16 cellular contexts compared by ENCODE assay signal in the genomic region with DNA sequence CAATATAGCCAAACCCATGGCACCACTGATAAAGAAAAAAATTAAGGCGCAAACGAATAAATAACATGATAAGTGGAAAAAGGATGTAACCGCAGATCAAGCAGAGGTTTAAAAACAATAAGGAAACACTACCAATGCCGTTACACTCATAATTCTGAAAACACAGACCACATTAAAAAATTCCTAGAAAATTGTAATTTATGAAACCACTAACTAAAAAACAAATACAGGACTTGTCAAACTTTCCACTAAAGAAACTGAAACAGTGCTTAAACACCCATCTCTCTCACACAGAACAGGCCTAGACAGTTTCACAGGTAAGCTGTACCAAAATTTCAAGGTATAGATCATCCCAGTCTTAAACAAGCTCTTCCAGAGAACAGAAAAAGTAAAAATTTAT. TPM values are rescaled to one million over a fixed set of nuclear protein-coding genes. Genes with fewer than 3 reads are reported as not detected.
A peak's percentile ranks its signal among the peaks of the same experiment; 100 is the strongest.
DNase-seq lines count a peak whose midpoint lies in the region; ATAC-seq lines count a peak whose summit lies in the region.
"Had no signal": no experiment of that assay in that cellular context is flagged by ENCODE, and none has a peak within 500 bp of the region (broad histone marks: within the 10 kb centered on the region; RNA-seq: fewer than 3 reads in every experiment).

No MANE protein-coding gene starts in this region.

- peaks cover 16% of the 10 kb centered on the region for H3K4me1 Mint-ChIP-seq in activated T-cell treated with anti-CD3 and anti-CD28 coated beads, Interleukin-2, amount 50 U/mL, for 72 hours (ENCODE audit: low read depth)
- peaks cover 19% of the 10 kb centered on the region for H3K4me1 Mint-ChIP-seq in T-helper 2 cell treated with Interferon-gamma antibody and Interleukin-4, amounts not matched to agents 5 μg/mL and 100 μg/mL, for 36 hours (ENCODE audit: low read depth)
- peaks cover 15% of the 10 kb centered on the region for H3K4me1 Mint-ChIP-seq in activated T-helper 2 cell treated with anti-CD3 and anti-CD28 coated beads, Interferon-gamma antibody, Interleukin-2, Interleukin-4, amounts not matched to agents 10 μg/mL and 5 μg/mL and 100 μg/mL, durations not matched to agents 14 hours and 24 hours and 36 hours (ENCODE audit: low read depth)
- H3K4me1 Mint-ChIP-seq in stimulated activated naive CD8-positive, alpha-beta T cell treated with anti-CD3 and anti-CD28 coated beads, Interleukin-15, amount 100 ng/mL, for 72 hours: peaks cover 55% of the 10 kb centered on the region

- H3K9me3 Mint-ChIP-seq in activated T-cell treated with anti-CD3 and anti-CD28 coated beads, Interleukin-2, amount 50 U/mL, for 72 hours: peaks cover 3 to 4% of the 10 kb centered on the region in 2 donors
- H3K9me3 Mint-ChIP-seq in T-helper 2 cell treated with Interferon-gamma antibody and Interleukin-4, amounts not matched to agents 5 μg/mL and 100 μg/mL, for 36 hours: peaks cover 8% of the 10 kb centered on the region
- peaks cover 8% of the 10 kb centered on the region for H3K9me3 Mint-ChIP-seq in activated T-helper 2 cell treated with anti-CD3 and anti-CD28 coated beads, Interferon-gamma antibody, Interleukin-2, Interleukin-4, amounts not matched to agents 10 μg/mL and 5 μg/mL and 100 μg/mL, durations not matched to agents 14 hours and 24 hours and 36 hours
- peaks cover 9 to 10% of the 10 kb centered on the region in 2 donors for H3K9me3 Mint-ChIP-seq in stimulated activated naive CD8-positive, alpha-beta T cell treated with anti-CD3 and anti-CD28 coated beads, Interleukin-15, amount 100 ng/mL, for 72 hours
- H3K9me3 Mint-ChIP-seq: HFFc6 had no signal

- H3K36me3 Mint-ChIP-seq in activated T-cell treated with anti-CD3 and anti-CD28 coated beads, Interleukin-2, amount 50 U/mL, for 72 hours (ENCODE audit: insufficient read depth in 2 of 2): no peaks in the 10 kb centered on the region
- H3K36me3 Mint-ChIP-seq in T-helper 2 cell treated with Interferon-gamma antibody and Interleukin-4, amounts not matched to agents 5 μg/mL and 100 μg/mL, for 36 hours (ENCODE audit: low read depth): peaks cover 2% of the 10 kb centered on the region
- H3K36me3 Mint-ChIP-seq in activated T-helper 2 cell treated with anti-CD3 and anti-CD28 coated beads, Interferon-gamma antibody, Interleukin-2, Interleukin-4, amounts not matched to agents 10 μg/mL and 5 μg/mL and 100 μg/mL, durations not matched to agents 14 hours and 24 hours and 36 hours (ENCODE audit: low read depth): no peaks in the 10 kb centered on the region

- no peak for DNase-seq in activated T-cell treated with anti-CD3 and anti-CD28 coated beads, Interleukin-2, amount 50 U/mL, for 72 hours
- DNase-seq in activated T-cell treated with anti-CD3 and anti-CD28 coated beads for 4 hours (no peak), medulla oblongata (ENCODE audit: extremely low spot score) (no peak)
- DNase-seq in T-helper 2 cell treated with Interferon-gamma antibody and Interleukin-4, amounts not matched to agents 5 μg/mL and 100 μg/mL, for 36 hours (ENCODE audit: low spot score): no peak
- no peak for DNase-seq in activated T-helper 2 cell treated with anti-CD3 and anti-CD28 coated beads, Interferon-gamma antibody, Interleukin-2, Interleukin-4, amounts not matched to agents 10 μg/mL and 5 μg/mL and 100 μg/mL, durations not matched to agents 14 hours and 24 hours and 36 hours (ENCODE audit: low spot score)
- no peak for DNase-seq in stimulated activated naive CD8-positive, alpha-beta T cell treated with anti-CD3 and anti-CD28 coated beads, Interleukin-15, amount 100 ng/mL, for 72 hours
- no peak for DNase-seq in stimulated activated CD8-positive, alpha-beta memory T cell treated with anti-CD3 and anti-CD28 coated beads, Interleukin-4, amount 100 ng/mL, for 48 hours
- DNase-seq: CD4-positive, alpha-beta T cell; DMS53; HFFc6; KG1; NCI-H2081 treated with DMSO at 0.1 percent for 48 hours; NCI-H510A; NCI-H774 had no signal

- peak overlapping the region in 1 of 2 donors; percentile 28 for H3K4me3 Mint-ChIP-seq in activated T-cell treated with anti-CD3 and anti-CD28 coated beads, Interleukin-2, amount 50 U/mL, for 72 hours
- peak overlapping the region; percentile 55 for H3K4me3 Mint-ChIP-seq in T-helper 2 cell treated with Interferon-gamma antibody and Interleukin-4, amounts not matched to agents 5 μg/mL and 100 μg/mL, for 36 hours
- H3K4me3 Mint-ChIP-seq in activated T-helper 2 cell treated with anti-CD3 and anti-CD28 coated beads, Interferon-gamma antibody, Interleukin-2, Interleukin-4, amounts not matched to agents 10 μg/mL and 5 μg/mL and 100 μg/mL, durations not matched to agents 14 hours and 24 hours and 36 hours (ENCODE audit: low read depth): no peak overlapping the region
- H3K4me3 Mint-ChIP-seq in stimulated activated naive CD8-positive, alpha-beta T cell treated with anti-CD3 and anti-CD28 coated beads, Interleukin-15, amount 100 ng/mL, for 72 hours: peak overlapping the region; percentile 33 to 58
- H3K4me3 Mint-ChIP-seq: CD4-positive, alpha-beta T cell; HFFc6 had no signal

- H3K27ac Mint-ChIP-seq in activated T-cell treated with anti-CD3 and anti-CD28 coated beads, Interleukin-2, amount 50 U/mL, for 72 hours: peak overlapping the region; percentile 29
- H3K27ac Mint-ChIP-seq in T-helper 2 cell treated with Interferon-gamma antibody and Interleukin-4, amounts not matched to agents 5 μg/mL and 100 μg/mL, for 36 hours: peak overlapping the region; percentile 84
- H3K27ac Mint-ChIP-seq in activated T-helper 2 cell treated with anti-CD3 and anti-CD28 coated beads, Interferon-gamma antibody, Interleukin-2, Interleukin-4, amounts not matched to agents 10 μg/mL and 5 μg/mL and 100 μg/mL, durations not matched to agents 14 hours and 24 hours and 36 hours: peak overlapping the region; percentile 54
- peak overlapping the region; percentile 69 to 98 for H3K27ac Mint-ChIP-seq in stimulated activated naive CD8-positive, alpha-beta T cell treated with anti-CD3 and anti-CD28 coated beads, Interleukin-15, amount 100 ng/mL, for 72 hours
- H3K27ac Mint-ChIP-seq: CD4-positive, alpha-beta T cell; HFFc6 had no signal

- peak; percentile 69 to 76 for ATAC-seq in activated T-cell treated with anti-CD3 and anti-CD28 coated beads, Interleukin-2, amount 50 U/mL, for 72 hours (replicated peaks in 1 of 2)
- ATAC-seq in stimulated activated naive CD8-positive, alpha-beta T cell treated with anti-CD3 and anti-CD28 coated beads, Interleukin-15, amount 100 ng/mL, for 72 hours: peak; percentile 71
- ATAC-seq: HepG2, Panc1 had no signal

- intact Hi-C loops in activated T-helper 2 cell treated with anti-CD3 and anti-CD28 coated beads, Interferon-gamma antibody, Interleukin-2, Interleukin-4, amounts not matched to agents 10 μg/mL and 5 μg/mL and 100 μg/mL, durations not matched to agents 14 hours and 24 hours and 36 hours (cut with micrococcal nuclease): no loop called here

- H3K27me3 Mint-ChIP-seq in activated T-cell treated with anti-CD3 and anti-CD28 coated beads, Interleukin-2, amount 50 U/mL, for 72 hours (ENCODE audit: low read depth): peaks cover 17% of the 10 kb centered on the region
- peaks cover 3% of the 10 kb centered on the region for H3K27me3 Mint-ChIP-seq in T-helper 2 cell treated with Interferon-gamma antibody and Interleukin-4, amounts not matched to agents 5 μg/mL and 100 μg/mL, for 36 hours (ENCODE audit: low read depth)
- no peaks in the 10 kb centered on the region for H3K27me3 Mint-ChIP-seq in activated T-helper 2 cell treated with anti-CD3 and anti-CD28 coated beads, Interferon-gamma antibody, Interleukin-2, Interleukin-4, amounts not matched to agents 10 μg/mL and 5 μg/mL and 100 μg/mL, durations not matched to agents 14 hours and 24 hours and 36 hours (ENCODE audit: low read depth)
- H3K27me3 Mint-ChIP-seq in stimulated activated naive CD8-positive, alpha-beta T cell treated with anti-CD3 and anti-CD28 coated beads, Interleukin-15, amount 100 ng/mL, for 72 hours: peaks cover 34% of the 10 kb centered on the region

RNA-seq across cellular contexts. Expression of gene PCSK6, which starts 28.4 kb away (rescaled TPM):
- 1 to 10 TPM in 1 of 2 donors, under 1 TPM in 1; 0.51 to 2.3 TPM for total RNA-seq in activated T-cell treated with anti-CD3 and anti-CD28 coated beads, Interleukin-2, amount 50 U/mL, for 72 hours
- 0.83 and 1.9 TPM in 2 replicates for total RNA-seq in activated T-helper 2 cell treated with anti-CD3 and anti-CD28 coated beads, Interferon-gamma antibody, Interleukin-2, Interleukin-4, amounts not matched to agents 10 μg/mL and 5 μg/mL and 100 μg/mL, durations not matched to agents 14 hours and 24 hours and 36 hours
- total RNA-seq: HFFc6 had no signal

Comparison
In these comparisons a context has a peak if more than half of its experiments do, and no peak if none do; other contexts are left out.
1. H3K27ac Mint-ChIP-seq: peak in every context shown above with its lines; median percentile 84 in T-helper 2 cell treated with Interferon-gamma antibody and Interleukin-4, amounts not matched to agents 5 μg/mL and 100 μg/mL, for 36 hours; 84 in stimulated activated naive CD8-positive, alpha-beta T cell treated with anti-CD3 and anti-CD28 coated beads, Interleukin-15, amount 100 ng/mL, for 72 hours; 54 in activated T-helper 2 cell treated with anti-CD3 and anti-CD28 coated beads, Interferon-gamma antibody, Interleukin-2, Interleukin-4, amounts not matched to agents 10 μg/mL and 5 μg/mL and 100 μg/mL, durations not matched to agents 14 hours and 24 hours and 36 hours; 29 in activated T-cell treated with anti-CD3 and anti-CD28 coated beads, Interleukin-2, amount 50 U/mL, for 72 hours.